Comparison of ENCODE assay signal across 8 cellular contexts in genomic region chr12:16939871-16940306, GRCh38.
DNase-seq lines count a peak whose midpoint lies in the region; ATAC-seq and TF ChIP-seq lines count a peak whose summit lies in the region.

No MANE protein-coding gene starts in this region.

- H3K4me3 ChIP-seq in GM12865 (ENCODE audit: low read depth, low read length) = no peak overlapping the region
- no peak overlapping the region for H3K4me3 ChIP-seq in brain microvascular endothelial cell (ENCODE audit: low read depth, low read length)
- H3K4me3 ChIP-seq in uterus = no peak overlapping the region

- intact Hi-C loops in uterus (cut with DNase I; ENCODE audit: low total_unique reads) = no loop called here

- TF ChIP-seq POLR2A in uterus (IDR thresholded peaks at IDR 0.05) = no peak

- H3K27ac ChIP-seq in brain microvascular endothelial cell (no peak overlapping the region), uterus (no peak overlapping the region)

- no peaks in the 10 kb centered on the region for H3K36me3 ChIP-seq in brain microvascular endothelial cell (replicated peaks)
- no peaks in the 10 kb centered on the region for H3K36me3 ChIP-seq in uterus

- DNase-seq in GM12865 (ENCODE audit: low read depth) (peak; percentile 82), NCI-H526 treated with DMSO at 0.1 percent for 48 hours (lab: John Stamatoyannopoulos, UW) (peak; percentile 75), brain microvascular endothelial cell (peak; percentile 50), mucosa of gallbladder (ENCODE audit: low spot score) (peak; percentile 64), pons (ENCODE audit: low spot score) (no peak), uterus (no peak)

- no peaks in the 10 kb centered on the region for H3K4me1 ChIP-seq in uterus

- peak; percentile 97 for ATAC-seq in GM21447 (IDR thresholded peaks at IDR 0.05; ENCODE audit: unreplicated experiment)
- ATAC-seq in HG03521 (IDR thresholded peaks at IDR 0.05; ENCODE audit: unreplicated experiment) = peak; percentile 98

- no peaks in the 10 kb centered on the region for H3K9me3 ChIP-seq in uterus

- TF ChIP-seq CTCF in GM12865 (IDR thresholded peaks at IDR 0.05; ENCODE audit: insufficient read depth, low read depth, low read length, missing control alignments) = peak; percentile 75
- TF ChIP-seq CTCF in brain microvascular endothelial cell (IDR thresholded peaks at IDR 0.05; ENCODE audit: low read depth, low read length, missing control alignments) = peak; percentile 67
- TF ChIP-seq CTCF in uterus (IDR thresholded peaks at IDR 0.05) = peak in 1 of 4 experiments; percentile 11

- H3K27me3 ChIP-seq in brain microvascular endothelial cell (replicated peaks) (no peaks in the 10 kb centered on the region), uterus (no peaks in the 10 kb centered on the region)

- in situ Hi-C loops in brain microvascular endothelial cell (cut with HindIII; ENCODE audit: low pct_ligation_motif_present, low sequenced_read_pairs) = no loop called here

Comparison
In these comparisons a context has a peak if more than half of its experiments do, and no peak if none do; other contexts are left out.
1. DNase-seq: peak in GM12865 (single experiment), NCI-H526 treated with DMSO at 0.1 percent for 48 hours (single experiment), brain microvascular endothelial cell (single experiment) and mucosa of gallbladder (single experiment); none in pons (single experiment) and uterus (0 of 2).